1 cellular context compared by ENCODE assay signal in the genomic region with DNA sequence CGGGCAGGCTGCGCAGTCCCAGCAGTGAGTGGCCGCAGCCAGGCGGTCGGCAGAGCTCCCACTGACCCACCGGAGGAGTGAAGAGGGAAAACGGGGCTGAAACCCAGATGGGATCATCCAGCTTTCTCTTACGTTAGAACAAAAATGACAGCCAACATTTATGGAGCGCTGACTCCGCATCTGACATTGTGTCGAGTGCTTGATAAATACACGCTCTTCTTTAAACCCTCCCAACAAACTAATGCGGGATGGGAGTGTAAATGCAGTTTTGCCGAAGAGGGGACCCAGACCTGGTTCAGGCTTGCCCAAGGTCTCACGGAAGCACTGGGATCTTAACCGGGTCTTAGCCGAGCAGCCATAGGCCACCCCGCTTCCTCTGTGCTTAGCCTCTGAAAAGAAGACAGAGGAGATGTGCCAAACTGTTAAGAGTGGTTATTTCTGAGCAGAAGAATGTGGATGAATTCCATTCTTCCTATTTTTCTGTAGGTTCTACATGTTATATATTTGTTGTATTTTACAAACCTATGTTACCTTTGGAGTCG.
TF ChIP-seq lines count a peak whose summit lies in the region.

No MANE protein-coding gene starts in this region.

TF ChIP-seq in GM12878, 131 proteins besides CTCF, POLR2A, EP300 and RAD21 (continued from another document):
- TF ChIP-seq, protein P1, sequence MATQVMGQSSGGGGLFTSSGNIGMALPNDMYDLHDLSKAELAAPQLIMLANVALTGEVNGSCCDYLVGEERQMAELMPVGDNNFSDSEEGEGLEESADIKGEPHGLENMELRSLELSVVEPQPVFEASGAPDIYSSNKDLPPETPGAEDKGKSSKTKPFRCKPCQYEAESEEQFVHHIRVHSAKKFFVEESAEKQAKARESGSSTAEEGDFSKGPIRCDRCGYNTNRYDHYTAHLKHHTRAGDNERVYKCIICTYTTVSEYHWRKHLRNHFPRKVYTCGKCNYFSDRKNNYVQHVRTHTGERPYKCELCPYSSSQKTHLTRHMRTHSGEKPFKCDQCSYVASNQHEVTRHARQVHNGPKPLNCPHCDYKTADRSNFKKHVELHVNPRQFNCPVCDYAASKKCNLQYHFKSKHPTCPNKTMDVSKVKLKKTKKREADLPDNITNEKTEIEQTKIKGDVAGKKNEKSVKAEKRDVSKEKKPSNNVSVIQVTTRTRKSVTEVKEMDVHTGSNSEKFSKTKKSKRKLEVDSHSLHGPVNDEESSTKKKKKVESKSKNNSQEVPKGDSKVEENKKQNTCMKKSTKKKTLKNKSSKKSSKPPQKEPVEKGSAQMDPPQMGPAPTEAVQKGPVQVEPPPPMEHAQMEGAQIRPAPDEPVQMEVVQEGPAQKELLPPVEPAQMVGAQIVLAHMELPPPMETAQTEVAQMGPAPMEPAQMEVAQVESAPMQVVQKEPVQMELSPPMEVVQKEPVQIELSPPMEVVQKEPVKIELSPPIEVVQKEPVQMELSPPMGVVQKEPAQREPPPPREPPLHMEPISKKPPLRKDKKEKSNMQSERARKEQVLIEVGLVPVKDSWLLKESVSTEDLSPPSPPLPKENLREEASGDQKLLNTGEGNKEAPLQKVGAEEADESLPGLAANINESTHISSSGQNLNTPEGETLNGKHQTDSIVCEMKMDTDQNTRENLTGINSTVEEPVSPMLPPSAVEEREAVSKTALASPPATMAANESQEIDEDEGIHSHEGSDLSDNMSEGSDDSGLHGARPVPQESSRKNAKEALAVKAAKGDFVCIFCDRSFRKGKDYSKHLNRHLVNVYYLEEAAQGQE (IDR thresholded peaks at IDR 0.05; ENCODE audit: low read depth, low read length): no peak
- no peak for TF ChIP-seq BCL11A (IDR thresholded peaks at IDR 0.05; ENCODE audit: low read depth, low read length)
